ENCODE assay signal across 1 cellular context in the genomic region with DNA sequence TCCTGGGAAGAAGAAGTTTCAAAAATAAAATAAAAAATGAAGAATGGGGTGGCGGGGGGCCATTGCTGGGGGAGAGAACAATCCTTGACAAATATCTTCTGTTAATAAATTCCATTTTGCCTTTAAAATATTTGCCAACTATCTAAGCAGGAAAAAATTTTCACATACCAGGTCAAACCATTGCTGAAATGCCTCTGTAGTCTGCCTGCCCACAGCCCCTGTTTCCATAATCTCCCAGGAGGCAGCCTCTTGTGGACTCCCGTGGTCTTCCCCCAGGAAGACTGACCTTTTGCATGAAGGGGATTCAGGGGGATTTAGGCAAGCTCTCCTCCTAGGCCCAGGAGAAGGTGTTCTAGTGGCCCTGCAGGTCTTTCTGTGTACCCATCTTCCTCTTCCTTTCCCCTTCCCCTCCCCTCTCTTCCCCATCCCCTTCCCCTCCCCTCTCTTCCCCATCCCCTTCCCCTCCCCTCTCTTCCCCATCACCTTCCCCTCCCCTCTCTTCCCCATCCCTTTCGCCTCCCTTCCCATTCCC.
TF ChIP-seq lines count a peak whose summit lies in the region.

No MANE protein-coding gene starts in this region.

TF ChIP-seq in IMR-90, 13 proteins besides CTCF, POLR2A, EP300 and RAD21:
- TF ChIP-seq NFE2L2 (IDR thresholded peaks at IDR 0.05; ENCODE audit: low read depth, low read length) (no peak), FOS (IDR thresholded peaks at IDR 0.05; ENCODE audit: low read depth, low read length) (no peak), MXI1 (IDR thresholded peaks at IDR 0.05; ENCODE audit: borderline replicate concordance, low read depth, low read length) (no peak), MAFK (IDR thresholded peaks at IDR 0.05; ENCODE audit: low read depth, low read length) (no peak), BHLHE40 (IDR thresholded peaks at IDR 0.05; ENCODE audit: low read depth, low read length) (no peak), CHD1 (IDR thresholded peaks at IDR 0.05; ENCODE audit: low read depth, low read length) (no peak), SMC3 (IDR thresholded peaks at IDR 0.05; ENCODE audit: low read depth, low read length) (no peak), CEBPB (IDR thresholded peaks at IDR 0.05; ENCODE audit: low read depth, low read length) (no peak), RCOR1 (IDR thresholded peaks at IDR 0.05; ENCODE audit: insufficient replicate concordance, low read length) (no peak), ELK1 (IDR thresholded peaks at IDR 0.05; ENCODE audit: borderline replicate concordance, low read depth, low read length) (no peak)
- TF ChIP-seq, protein P1, sequence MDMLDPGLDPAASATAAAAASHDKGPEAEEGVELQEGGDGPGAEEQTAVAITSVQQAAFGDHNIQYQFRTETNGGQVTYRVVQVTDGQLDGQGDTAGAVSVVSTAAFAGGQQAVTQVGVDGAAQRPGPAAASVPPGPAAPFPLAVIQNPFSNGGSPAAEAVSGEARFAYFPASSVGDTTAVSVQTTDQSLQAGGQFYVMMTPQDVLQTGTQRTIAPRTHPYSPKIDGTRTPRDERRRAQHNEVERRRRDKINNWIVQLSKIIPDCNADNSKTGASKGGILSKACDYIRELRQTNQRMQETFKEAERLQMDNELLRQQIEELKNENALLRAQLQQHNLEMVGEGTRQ (IDR thresholded peaks at IDR 0.05; ENCODE audit: low read depth, low read length): no peak
